ENCODE assay signal across 8 cellular contexts in genomic region chr12:45655186-45655585, GRCh38.
A peak's percentile ranks its signal among the peaks of the same experiment; 100 is the strongest.
DNase-seq lines count a peak whose midpoint lies in the region; ATAC-seq and TF ChIP-seq lines count a peak whose summit lies in the region.

No MANE protein-coding gene starts in this region.

- DNase-seq in MV-4-11 (lab: John Stamatoyannopoulos, UW) (peak; percentile 40), fibroblast of pulmonary artery (ENCODE audit: low read depth) (peak; percentile 36), HAP-1 (ENCODE audit: low spot score in 2 of 2) (no peak), epidermal melanocyte (ENCODE audit: insufficient read length, low spot score) (no peak)
- peak; percentile 46 for DNase-seq in activated CD4-positive, alpha-beta T cell treated with anti-CD3 and anti-CD28 coated beads for 48 hours
- peak; percentile 23 to 25 for DNase-seq in stimulated activated CD8-positive, alpha-beta memory T cell treated with anti-CD3 and anti-CD28 coated beads, Interleukin-7, amount 100 ng/mL, for 1 hour (ENCODE audit: low read depth in 2 of 2)

- no peaks in the 10 kb centered on the region for H3K9me3 ChIP-seq in HAP-1

- ATAC-seq in GM19351 (IDR thresholded peaks at IDR 0.05; ENCODE audit: unreplicated experiment) (peak; percentile 62), HG03442 (IDR thresholded peaks at IDR 0.05; ENCODE audit: unreplicated experiment) (no peak)

- no peaks in the 10 kb centered on the region for H3K36me3 ChIP-seq in HAP-1 (replicated peaks)

- TF ChIP-seq CTCF in fibroblast of pulmonary artery (IDR thresholded peaks at IDR 0.05; ENCODE audit: low read length, missing control alignments) = no peak

- H3K27me3 ChIP-seq in HAP-1 (ENCODE audit: low read depth) = 0 out of 2 replicates have a peak, but pooled peaks cover 4% of the 10 kb centered on the region

- no peak overlapping the region for H3K4me3 ChIP-seq in fibroblast of pulmonary artery (replicated peaks; ENCODE audit: low read depth, low read length)
- no peak overlapping the region for H3K4me3 ChIP-seq in HAP-1

- H3K4me1 ChIP-seq in HAP-1 = no peaks in the 10 kb centered on the region

- in situ Hi-C loops in HAP-1 (cut with MboI; ENCODE audit: low sequenced_read_pairs) = no loop called here

Comparison
In these comparisons a context has a peak if more than half of its experiments do, and no peak if none do; other contexts are left out.
1. DNase-seq: peak in MV-4-11 (single experiment), activated CD4-positive, alpha-beta T cell treated with anti-CD3 and anti-CD28 coated beads for 48 hours (single experiment), fibroblast of pulmonary artery (single experiment) and stimulated activated CD8-positive, alpha-beta memory T cell treated with anti-CD3 and anti-CD28 coated beads, Interleukin-7, amount 100 ng/mL, for 1 hour (2 of 2); none in HAP-1 (0 of 2) and epidermal melanocyte (single experiment).